Comparison of ENCODE assay signal across 1 cellular context in genomic region chr1:37634554-37635308, GRCh38.
TF ChIP-seq lines count a peak whose summit lies in the region.

A gene with protein sequence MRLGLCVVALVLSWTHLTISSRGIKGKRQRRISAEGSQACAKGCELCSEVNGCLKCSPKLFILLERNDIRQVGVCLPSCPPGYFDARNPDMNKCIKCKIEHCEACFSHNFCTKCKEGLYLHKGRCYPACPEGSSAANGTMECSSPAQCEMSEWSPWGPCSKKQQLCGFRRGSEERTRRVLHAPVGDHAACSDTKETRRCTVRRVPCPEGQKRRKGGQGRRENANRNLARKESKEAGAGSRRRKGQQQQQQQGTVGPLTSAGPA (minus strand): TSS chr1:37634892. CDS start chr1:37629661, 5,231 bp downstream.

TF ChIP-seq in H1, 55 proteins besides CTCF, POLR2A, EP300 and RAD21 (continued from another document):
- TF ChIP-seq USF2 (IDR thresholded peaks at IDR 0.05; ENCODE audit: low read length) (no peak), EZH2 (IDR thresholded peaks at IDR 0.05; ENCODE audit: low read depth, low read length, severe bottlenecking) (peak; percentile 83), TAF1 (IDR thresholded peaks at IDR 0.05; ENCODE audit: low read depth, low read length) (0 out of 2 replicates have a peak, but pooled peaks have one; percentile 5), NANOG (IDR thresholded peaks at IDR 0.05; ENCODE audit: insufficient read depth, low read depth, low read length, poor library complexity, severe bottlenecking) (no peak), KDM4A (IDR thresholded peaks at IDR 0.05; ENCODE audit: low read depth, low read length, severe bottlenecking) (peak; percentile 32), SUZ12 (IDR thresholded peaks at IDR 0.05; ENCODE audit: low read length) (peak; percentile 88; the same call in 1 of the 2 replicates), SP1 (IDR thresholded peaks at IDR 0.05; ENCODE audit: low read depth, low read length) (0 out of 2 replicates have a peak, but pooled peaks have one; percentile 60), GTF2F1 (IDR thresholded peaks at IDR 0.05; ENCODE audit: borderline replicate concordance, low read depth, low read length) (no peak), CTBP2 (IDR thresholded peaks at IDR 0.05; ENCODE audit: borderline replicate concordance, insufficient read depth, insufficient read length, low read length) (no peak)
- TF ChIP-seq, protein P1, sequence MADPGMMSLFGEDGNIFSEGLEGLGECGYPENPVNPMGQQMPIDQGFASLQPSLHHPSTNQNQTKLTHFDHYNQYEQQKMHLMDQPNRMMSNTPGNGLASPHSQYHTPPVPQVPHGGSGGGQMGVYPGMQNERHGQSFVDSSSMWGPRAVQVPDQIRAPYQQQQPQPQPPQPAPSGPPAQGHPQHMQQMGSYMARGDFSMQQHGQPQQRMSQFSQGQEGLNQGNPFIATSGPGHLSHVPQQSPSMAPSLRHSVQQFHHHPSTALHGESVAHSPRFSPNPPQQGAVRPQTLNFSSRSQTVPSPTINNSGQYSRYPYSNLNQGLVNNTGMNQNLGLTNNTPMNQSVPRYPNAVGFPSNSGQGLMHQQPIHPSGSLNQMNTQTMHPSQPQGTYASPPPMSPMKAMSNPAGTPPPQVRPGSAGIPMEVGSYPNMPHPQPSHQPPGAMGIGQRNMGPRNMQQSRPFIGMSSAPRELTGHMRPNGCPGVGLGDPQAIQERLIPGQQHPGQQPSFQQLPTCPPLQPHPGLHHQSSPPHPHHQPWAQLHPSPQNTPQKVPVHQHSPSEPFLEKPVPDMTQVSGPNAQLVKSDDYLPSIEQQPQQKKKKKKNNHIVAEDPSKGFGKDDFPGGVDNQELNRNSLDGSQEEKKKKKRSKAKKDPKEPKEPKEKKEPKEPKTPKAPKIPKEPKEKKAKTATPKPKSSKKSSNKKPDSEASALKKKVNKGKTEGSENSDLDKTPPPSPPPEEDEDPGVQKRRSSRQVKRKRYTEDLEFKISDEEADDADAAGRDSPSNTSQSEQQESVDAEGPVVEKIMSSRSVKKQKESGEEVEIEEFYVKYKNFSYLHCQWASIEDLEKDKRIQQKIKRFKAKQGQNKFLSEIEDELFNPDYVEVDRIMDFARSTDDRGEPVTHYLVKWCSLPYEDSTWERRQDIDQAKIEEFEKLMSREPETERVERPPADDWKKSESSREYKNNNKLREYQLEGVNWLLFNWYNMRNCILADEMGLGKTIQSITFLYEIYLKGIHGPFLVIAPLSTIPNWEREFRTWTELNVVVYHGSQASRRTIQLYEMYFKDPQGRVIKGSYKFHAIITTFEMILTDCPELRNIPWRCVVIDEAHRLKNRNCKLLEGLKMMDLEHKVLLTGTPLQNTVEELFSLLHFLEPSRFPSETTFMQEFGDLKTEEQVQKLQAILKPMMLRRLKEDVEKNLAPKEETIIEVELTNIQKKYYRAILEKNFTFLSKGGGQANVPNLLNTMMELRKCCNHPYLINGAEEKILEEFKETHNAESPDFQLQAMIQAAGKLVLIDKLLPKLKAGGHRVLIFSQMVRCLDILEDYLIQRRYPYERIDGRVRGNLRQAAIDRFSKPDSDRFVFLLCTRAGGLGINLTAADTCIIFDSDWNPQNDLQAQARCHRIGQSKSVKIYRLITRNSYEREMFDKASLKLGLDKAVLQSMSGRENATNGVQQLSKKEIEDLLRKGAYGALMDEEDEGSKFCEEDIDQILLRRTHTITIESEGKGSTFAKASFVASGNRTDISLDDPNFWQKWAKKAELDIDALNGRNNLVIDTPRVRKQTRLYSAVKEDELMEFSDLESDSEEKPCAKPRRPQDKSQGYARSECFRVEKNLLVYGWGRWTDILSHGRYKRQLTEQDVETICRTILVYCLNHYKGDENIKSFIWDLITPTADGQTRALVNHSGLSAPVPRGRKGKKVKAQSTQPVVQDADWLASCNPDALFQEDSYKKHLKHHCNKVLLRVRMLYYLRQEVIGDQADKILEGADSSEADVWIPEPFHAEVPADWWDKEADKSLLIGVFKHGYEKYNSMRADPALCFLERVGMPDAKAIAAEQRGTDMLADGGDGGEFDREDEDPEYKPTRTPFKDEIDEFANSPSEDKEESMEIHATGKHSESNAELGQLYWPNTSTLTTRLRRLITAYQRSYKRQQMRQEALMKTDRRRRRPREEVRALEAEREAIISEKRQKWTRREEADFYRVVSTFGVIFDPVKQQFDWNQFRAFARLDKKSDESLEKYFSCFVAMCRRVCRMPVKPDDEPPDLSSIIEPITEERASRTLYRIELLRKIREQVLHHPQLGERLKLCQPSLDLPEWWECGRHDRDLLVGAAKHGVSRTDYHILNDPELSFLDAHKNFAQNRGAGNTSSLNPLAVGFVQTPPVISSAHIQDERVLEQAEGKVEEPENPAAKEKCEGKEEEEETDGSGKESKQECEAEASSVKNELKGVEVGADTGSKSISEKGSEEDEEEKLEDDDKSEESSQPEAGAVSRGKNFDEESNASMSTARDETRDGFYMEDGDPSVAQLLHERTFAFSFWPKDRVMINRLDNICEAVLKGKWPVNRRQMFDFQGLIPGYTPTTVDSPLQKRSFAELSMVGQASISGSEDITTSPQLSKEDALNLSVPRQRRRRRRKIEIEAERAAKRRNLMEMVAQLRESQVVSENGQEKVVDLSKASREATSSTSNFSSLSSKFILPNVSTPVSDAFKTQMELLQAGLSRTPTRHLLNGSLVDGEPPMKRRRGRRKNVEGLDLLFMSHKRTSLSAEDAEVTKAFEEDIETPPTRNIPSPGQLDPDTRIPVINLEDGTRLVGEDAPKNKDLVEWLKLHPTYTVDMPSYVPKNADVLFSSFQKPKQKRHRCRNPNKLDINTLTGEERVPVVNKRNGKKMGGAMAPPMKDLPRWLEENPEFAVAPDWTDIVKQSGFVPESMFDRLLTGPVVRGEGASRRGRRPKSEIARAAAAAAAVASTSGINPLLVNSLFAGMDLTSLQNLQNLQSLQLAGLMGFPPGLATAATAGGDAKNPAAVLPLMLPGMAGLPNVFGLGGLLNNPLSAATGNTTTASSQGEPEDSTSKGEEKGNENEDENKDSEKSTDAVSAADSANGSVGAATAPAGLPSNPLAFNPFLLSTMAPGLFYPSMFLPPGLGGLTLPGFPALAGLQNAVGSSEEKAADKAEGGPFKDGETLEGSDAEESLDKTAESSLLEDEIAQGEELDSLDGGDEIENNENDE (IDR thresholded peaks at IDR 0.05; ENCODE audit: insufficient replicate concordance, low read length) = no peak
- TF ChIP-seq, protein P2, sequence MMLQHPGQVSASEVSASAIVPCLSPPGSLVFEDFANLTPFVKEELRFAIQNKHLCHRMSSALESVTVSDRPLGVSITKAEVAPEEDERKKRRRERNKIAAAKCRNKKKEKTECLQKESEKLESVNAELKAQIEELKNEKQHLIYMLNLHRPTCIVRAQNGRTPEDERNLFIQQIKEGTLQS (IDR thresholded peaks at IDR 0.05; ENCODE audit: insufficient read depth, low read depth, low read length) = no peak
